Comparison of ENCODE assay signal across 8 cellular contexts in genomic region chr14:71320107-71320733, GRCh38. TPM values are rescaled to one million over a fixed set of nuclear protein-coding genes. Genes with fewer than 3 reads are reported as not detected.
DNase-seq lines count a peak whose midpoint lies in the region; ATAC-seq and TF ChIP-seq lines count a peak whose summit lies in the region.

TSS of gene SIPA1L1 (plus strand) at chr14:71320476.

- H3K9me3 ChIP-seq in DOHH2 (ENCODE audit: control insufficient read depth, insufficient read depth, low read length): no peaks in the 10 kb centered on the region
- no peaks in the 10 kb centered on the region for H3K9me3 ChIP-seq in naive thymus-derived CD4-positive, alpha-beta T cell (ENCODE audit: control insufficient read depth in 2 of 3, low read length in 3 of 3)

- H3K27me3 Mint-ChIP-seq in GM23338 (ENCODE audit: insufficient read depth, low read depth, poor library complexity): peaks cover 10% of the 10 kb centered on the region
- H3K27me3 Mint-ChIP-seq in naive thymus-derived CD4-positive, alpha-beta T cell: peaks cover 0 to 3% (median 0%) of the 10 kb centered on the region in 5 donors
- H3K27me3 Mint-ChIP-seq in stimulated activated naive B cell treated with anti-CD40 and anti-IgM and Interleukin-4, amounts not matched to agents 10 μg/mL and 1 μg/mL and 100 μg/mL, for 72 hours: peaks cover under 1 to 1% of the 10 kb centered on the region in 2 donors

- H3K4me3 ChIP-seq in DOHH2 (ENCODE audit: low read length) (peak within 1 kb of the TSS; percentile 76), GM23338 (peak within 1 kb of the TSS; percentile 77)
- peak within 1 kb of the TSS; percentile 69 for H3K4me3 ChIP-seq in naive thymus-derived CD4-positive, alpha-beta T cell (ENCODE audit: low read length)

- H3K27ac ChIP-seq in DOHH2 (ENCODE audit: low read depth, low read length): peak within 1 kb of the TSS; percentile 69
- H3K27ac ChIP-seq in GM23338 (ENCODE audit: low read depth): peak within 1 kb of the TSS; percentile 32
- H3K27ac ChIP-seq in naive thymus-derived CD4-positive, alpha-beta T cell (ENCODE audit: low read depth, low read length): peak within 1 kb of the TSS; percentile 94

- H3K4me2 ChIP-seq in DOHH2 (ENCODE audit: low read length): peak within 1 kb of the TSS; percentile 88
- peak within 1 kb of the TSS; percentile 83 for H3K4me2 ChIP-seq in GM23338

- POLR2A ChIA-PET in naive thymus-derived CD4-positive, alpha-beta T cell (lab: Charles Lee): interaction anchor here (0.7 to 2.1 kb wide), 2 partner anchors 80 to 350 kb away, joined by 3 to 11 read pairs; no protein-coding TSS in a partner anchor

- H3K79me2 ChIP-seq in DOHH2 (ENCODE audit: control insufficient read depth, low read length) (peaks cover 42% of the 10 kb centered on the region), GM23338 (replicated peaks; ENCODE audit: insufficient read depth) (peaks cover 31% of the 10 kb centered on the region)

- H3K36me3 Mint-ChIP-seq in GM23338 (ENCODE audit: low read depth): no peaks in the 10 kb centered on the region; the same call in 2 of the 3 replicates
- peaks cover 0 to 13% (median 0%) of the 10 kb centered on the region in 5 donors for H3K36me3 Mint-ChIP-seq in naive thymus-derived CD4-positive, alpha-beta T cell
- H3K36me3 Mint-ChIP-seq in stimulated activated naive B cell treated with anti-CD40 and anti-IgM and Interleukin-4, amounts not matched to agents 10 μg/mL and 1 μg/mL and 100 μg/mL, for 72 hours: peaks cover 5 to 30% of the 10 kb centered on the region in 2 donors

- peak within 1 kb of the TSS; percentile 80 for H3K27ac Mint-ChIP-seq in GM23338
- H3K27ac Mint-ChIP-seq in naive thymus-derived CD4-positive, alpha-beta T cell: peak within 1 kb of the TSS; percentile 88 to 98 (median 95)
- peak within 1 kb of the TSS; percentile 99 for H3K27ac Mint-ChIP-seq in stimulated activated naive B cell treated with anti-CD40 and anti-IgM and Interleukin-4, amounts not matched to agents 10 μg/mL and 1 μg/mL and 100 μg/mL, for 72 hours

- H4K20me1 ChIP-seq in DOHH2 (ENCODE audit: control insufficient read depth, insufficient read depth, low read depth, low read length) (no peaks in the 10 kb centered on the region), GM23338 (replicated peaks; ENCODE audit: insufficient read depth) (no peaks in the 10 kb centered on the region; the same call in 1 of the 2 replicates)

- H3K9me2 ChIP-seq in DOHH2 (replicated peaks; ENCODE audit: control insufficient read depth, low read length) (no peaks in the 10 kb centered on the region), GM23338 (ENCODE audit: insufficient read depth) (no peaks in the 10 kb centered on the region; the same call in 1 of the 2 replicates)

- H3K4me1 ChIP-seq in DOHH2 (ENCODE audit: control insufficient read depth, low read length) (peaks cover 45% of the 10 kb centered on the region), GM23338 (ENCODE audit: insufficient read depth) (peaks cover 30% of the 10 kb centered on the region)
- H3K4me1 ChIP-seq in naive thymus-derived CD4-positive, alpha-beta T cell (ENCODE audit: control insufficient read depth in 2 of 2, insufficient read depth in 2 of 2, low read length in 2 of 2): peaks cover 6 to 36% of the 10 kb centered on the region in 2 donors

- H3K36me3 ChIP-seq in DOHH2 (ENCODE audit: control insufficient read depth, low read length): no peaks in the 10 kb centered on the region
- no peaks in the 10 kb centered on the region for H3K36me3 ChIP-seq in GM23338 (ENCODE audit: insufficient read depth)
- peaks cover 0 to 5% (median 0%) of the 10 kb centered on the region in 3 experiments for H3K36me3 ChIP-seq in naive thymus-derived CD4-positive, alpha-beta T cell (ENCODE audit: control insufficient read depth in 2 of 3, insufficient read depth in 3 of 3, low read length in 3 of 3)

- intact Hi-C loops in naive thymus-derived CD4-positive, alpha-beta T cell (cut with micrococcal nuclease): loop anchor here (1.0 to 10.0 kb wide), 21 partner anchors 29 to 1738 kb away; partner anchors contain the start of genes MED6 (in 2 of the 2), PCNX1 (in 2 of the 2), DPF3 (in 1 of the 2) and MAP3K9 (in 1 of the 2)

- H3K27me3 ChIP-seq in DOHH2 (ENCODE audit: control insufficient read depth, low read length) (no peaks in the 10 kb centered on the region), GM23338 (ENCODE audit: insufficient read depth) (no peaks in the 10 kb centered on the region)
- H3K27me3 ChIP-seq in naive thymus-derived CD4-positive, alpha-beta T cell (ENCODE audit: control insufficient read depth in 2 of 2, insufficient read depth in 2 of 2, low read length in 2 of 2): no peaks in the 10 kb centered on the region

- ATAC-seq in GM23338: peak; percentile 73
- ATAC-seq in naive thymus-derived CD4-positive, alpha-beta T cell: peak; percentile 92
- peak; percentile 75 to 82 for ATAC-seq in stimulated activated naive B cell treated with anti-CD40 and anti-IgM and Interleukin-4, amounts not matched to agents 10 μg/mL and 1 μg/mL and 100 μg/mL, for 72 hours (replicated peaks)

- H3K4me1 Mint-ChIP-seq in GM23338: peaks cover 34% of the 10 kb centered on the region
- H3K4me1 Mint-ChIP-seq in naive thymus-derived CD4-positive, alpha-beta T cell: peaks cover 28 to 48% (median 47%) of the 10 kb centered on the region in 7 donors
- H3K4me1 Mint-ChIP-seq in stimulated activated naive B cell treated with anti-CD40 and anti-IgM and Interleukin-4, amounts not matched to agents 10 μg/mL and 1 μg/mL and 100 μg/mL, for 72 hours: peaks cover 25 to 33% of the 10 kb centered on the region in 2 donors

- CTCF ChIA-PET in naive thymus-derived CD4-positive, alpha-beta T cell (lab: Charles Lee): interaction anchor here (1.2 kb wide), 1 partner anchor 391 kb away, joined by 3 read pairs; no protein-coding TSS in a partner anchor

- H2AFZ ChIP-seq in GM23338: peak within 1 kb of the TSS; percentile 52

- DNase-seq in GM23338 (ENCODE audit: low spot score) (peak; percentile 99), LHCN-M2 (ENCODE audit: low read depth) (peak; percentile 98), RPMI8226 (peak; percentile 98), fibroblast of gingiva (ENCODE audit: low read depth) (peak; percentile 99)
- peak; percentile 96 for DNase-seq in activated T-helper 1 cell treated with anti-CD3 and anti-CD28 coated beads, Interleukin-2, amount 50 U/mL, for 16 hours (ENCODE audit: low read depth in 1 of 2, low spot score in 1 of 2)
- peak; percentile 94 to 99 (median 98) for DNase-seq in naive thymus-derived CD4-positive, alpha-beta T cell
- DNase-seq in stimulated activated naive B cell treated with anti-CD40 and anti-IgM and Interleukin-4, amounts not matched to agents 10 μg/mL and 1 μg/mL and 100 μg/mL, for 72 hours: peak; percentile 99

- TF ChIP-seq CTCF in DOHH2 (IDR thresholded peaks at IDR 0.05; ENCODE audit: low read depth, low read length, poor library complexity, severe bottlenecking): no peak
- TF ChIP-seq CTCF in GM23338 (conservative IDR thresholded peaks at IDR 0.05; ENCODE audit: low read depth in 2 of 2): no peak

- no peaks in the 10 kb centered on the region for H3K9me3 Mint-ChIP-seq in GM23338
- peaks cover 0 to 5% (median 0%) of the 10 kb centered on the region in 11 donors for H3K9me3 Mint-ChIP-seq in naive thymus-derived CD4-positive, alpha-beta T cell
- H3K9me3 Mint-ChIP-seq in stimulated activated naive B cell treated with anti-CD40 and anti-IgM and Interleukin-4, amounts not matched to agents 10 μg/mL and 1 μg/mL and 100 μg/mL, for 72 hours: no peaks in the 10 kb centered on the region

- H3F3A ChIP-seq in DOHH2 (ENCODE audit: control insufficient read depth, insufficient read depth) (peaks cover 14% of the 10 kb centered on the region), GM23338 (replicated peaks; ENCODE audit: low read depth) (no peaks in the 10 kb centered on the region)

- H3K4me3 Mint-ChIP-seq in GM23338: peak within 1 kb of the TSS; percentile 91
- H3K4me3 Mint-ChIP-seq in naive thymus-derived CD4-positive, alpha-beta T cell: peak within 1 kb of the TSS; percentile 90 to 95 (median 94)
- peak within 1 kb of the TSS; percentile 95 to 98 for H3K4me3 Mint-ChIP-seq in stimulated activated naive B cell treated with anti-CD40 and anti-IgM and Interleukin-4, amounts not matched to agents 10 μg/mL and 1 μg/mL and 100 μg/mL, for 72 hours

TF ChIP-seq in GM23338, 12 proteins besides CTCF, POLR2A, EP300 and RAD21:
- no peak for TF ChIP-seq EZH2 (IDR thresholded peaks at IDR 0.05; ENCODE audit: low read depth, unreplicated experiment)
- peak; percentile 90 for TF ChIP-seq POLR2AphosphoS5 (IDR thresholded peaks at IDR 0.05; ENCODE audit: low read depth)
- peak; percentile 37; the same call in 1 of the 2 replicates for TF ChIP-seq ETS1 (IDR thresholded peaks at IDR 0.05)
TF ChIP-seq in GM23338: peak in this region for 2.

RNA-seq across cellular contexts. Expression of gene SIPA1L1, which starts in this region (rescaled TPM):
- 46.6 and 61.0 TPM in 2 replicates for total RNA-seq in GM23338 (2014; rRNA removed; shearing (Covaris generic))
- polyA plus RNA-seq in GM23338 (2016; fragmentation: Nextera tagmentation; extraction: Ambion mirVana): 31.7 and 33.3 TPM in 2 replicates
- total RNA-seq in LHCN-M2 (2014; rRNA removed): 14.3 and 15.4 TPM in 2 replicates
- 22.9 TPM for polyA plus RNA-seq in LHCN-M2 (2012)
- total RNA-seq in naive thymus-derived CD4-positive, alpha-beta T cell: 10 to 100 TPM; 35.2 to 76.4 (median 46.1) TPM
- 10 to 100 TPM; 16.9 to 27.1 TPM for polyA plus RNA-seq in naive thymus-derived CD4-positive, alpha-beta T cell

Comparison
In these comparisons a context has a peak if more than half of its experiments do, and no peak if none do; other contexts are left out.
1. Peak in every context shown above with its lines: DNase-seq, ATAC-seq, H3K4me3 ChIP-seq and H3K27ac ChIP-seq.
2. H3K27ac ChIP-seq: peak in every context shown above with its lines; median percentile 94 in naive thymus-derived CD4-positive, alpha-beta T cell; 69 in DOHH2; 32 in GM23338.